27 cellular contexts compared by ENCODE assay signal in genomic region chr7:143973870-143974446, GRCh38. TPM values are rescaled to one million over a fixed set of nuclear protein-coding genes. Genes with fewer than 3 reads are reported as not detected.
"Had no signal": no experiment of that assay in that cellular context is flagged by ENCODE, and none has a peak within 500 bp of the region (broad histone marks: within the 10 kb centered on the region; RNA-seq: fewer than 3 reads in every experiment).

No MANE protein-coding gene starts in this region.

- H3K27ac Mint-ChIP-seq: mesothelial cell of epicardium; nephron progenitor cell; stimulated activated naive CD8-positive, alpha-beta T cell treated with anti-CD3 and anti-CD28 coated beads, Interleukin-15, amount 100 ng/mL, for 72 hours had no signal

- H3K4me1 ChIP-seq: gastrocnemius medialis, left lung, suprapubic skin, uterus had no signal

- H3K27me3 ChIP-seq: gastrocnemius medialis, left lung, suprapubic skin, transverse colon, uterus had no signal

- H3K4me3 ChIP-seq: gastrocnemius medialis, left lung, suprapubic skin, transverse colon, uterus had no signal

- ATAC-seq: gastrocnemius medialis; left lung; stimulated activated naive CD8-positive, alpha-beta T cell treated with anti-CD3 and anti-CD28 coated beads, Interleukin-15, amount 100 ng/mL, for 72 hours had no signal

- H3K27ac ChIP-seq: gastrocnemius medialis, left lung, suprapubic skin, uterus had no signal

- H3K36me3 ChIP-seq: gastrocnemius medialis, left lung, suprapubic skin, transverse colon, uterus had no signal

- H3K9me3 ChIP-seq: gastrocnemius medialis, suprapubic skin, transverse colon, uterus had no signal

- H3K9me3 Mint-ChIP-seq: stimulated activated naive CD8-positive, alpha-beta T cell treated with anti-CD3 and anti-CD28 coated beads, Interleukin-15, amount 100 ng/mL, for 72 hours had no signal

- DNase-seq: activated CD4-positive, alpha-beta T cell treated with anti-CD3 and anti-CD28 coated beads, Interleukin-2, amount 50 U/mL, for 1 hour; activated CD4-positive, CD25-positive, alpha-beta regulatory T cell; activated CD8-positive, alpha-beta memory T cell treated with anti-CD3 and anti-CD28 coated beads for 24 hours; activated CD8-positive, alpha-beta memory T cell treated with anti-CD3 and anti-CD28 coated beads, Interleukin-2, amount 50 U/mL, for 48 hours; activated effector memory CD4-positive, alpha-beta T cell treated with Interleukin-2 at 50 U/mL for 16 hours; activated naive CD4-positive, alpha-beta T cell treated with anti-CD3 and anti-CD28 coated beads, Interleukin-2, amount 50 U/mL, for 16 hours; activated T-cell treated with anti-CD3 and anti-CD28 coated beads, Interleukin-2, amount 50 U/mL, for 48 hours; cerebellar nuclear complex; effector CD4-positive, alpha-beta T cell; gastrocnemius medialis; head of caudate nucleus; kidney; left lung; nephron progenitor cell; occipital lobe; stimulated activated CD4-positive, alpha-beta T cell treated with anti-CD3 and anti-CD28 coated beads, Interleukin-2, amount 100 ng/mL, for 48 hours; stimulated activated naive CD8-positive, alpha-beta T cell treated with anti-CD3 and anti-CD28 coated beads, Interleukin-15, amount 100 ng/mL, for 72 hours; transverse colon; uterus had no signal

- H3K4me1 Mint-ChIP-seq: mesothelial cell of epicardium; nephron progenitor cell; stimulated activated naive CD8-positive, alpha-beta T cell treated with anti-CD3 and anti-CD28 coated beads, Interleukin-15, amount 100 ng/mL, for 72 hours had no signal

- H3K36me3 Mint-ChIP-seq: mesothelial cell of epicardium had no signal

- H3K4me3 Mint-ChIP-seq: mesothelial cell of epicardium; nephron progenitor cell; stimulated activated naive CD8-positive, alpha-beta T cell treated with anti-CD3 and anti-CD28 coated beads, Interleukin-15, amount 100 ng/mL, for 72 hours had no signal

RNA-seq across cellular contexts. Expression of gene OR2F1, which starts 19.3 kb away (rescaled TPM):
- total RNA-seq: astrocyte; bronchial epithelial cell; gastrocnemius medialis; kidney; left lung; lung microvascular endothelial cell; mesothelial cell of epicardium; occipital lobe; posterior vena cava; suprapubic skin; T-helper 2 cell treated with Interferon-gamma antibody and Interleukin-4, amounts not matched to agents 100 ng/mL and 5 ng/mL, for 36 hours; transverse colon; uterus had no signal
- polyA plus RNA-seq: esophagus had no signal

RNA-seq across cellular contexts. Expression of gene OR6B1, which starts 26.2 kb away (rescaled TPM):
- total RNA-seq: astrocyte; bronchial epithelial cell; gastrocnemius medialis; kidney; left lung; lung microvascular endothelial cell; mesothelial cell of epicardium; occipital lobe; posterior vena cava; suprapubic skin; T-helper 2 cell treated with Interferon-gamma antibody and Interleukin-4, amounts not matched to agents 100 ng/mL and 5 ng/mL, for 36 hours; transverse colon; uterus had no signal
- polyA plus RNA-seq: esophagus had no signal

RNA-seq across cellular contexts. Expression of gene OR2F2, which starts 38.9 kb away (rescaled TPM):
- total RNA-seq: astrocyte; bronchial epithelial cell; gastrocnemius medialis; kidney; left lung; lung microvascular endothelial cell; mesothelial cell of epicardium; occipital lobe; posterior vena cava; suprapubic skin; T-helper 2 cell treated with Interferon-gamma antibody and Interleukin-4, amounts not matched to agents 100 ng/mL and 5 ng/mL, for 36 hours; transverse colon; uterus had no signal
- polyA plus RNA-seq: esophagus had no signal
